9 cellular contexts compared by ENCODE assay signal in genomic region chr1:201720522-201720844, GRCh38.
A peak's percentile ranks its signal among the peaks of the same experiment; 100 is the strongest.
DNase-seq lines count a peak whose midpoint lies in the region; ATAC-seq and TF ChIP-seq lines count a peak whose summit lies in the region.
"Had no signal": no experiment of that assay in that cellular context is flagged by ENCODE, and none has a peak within 500 bp of the region (broad histone marks: within the 10 kb centered on the region; RNA-seq: fewer than 3 reads in every experiment).

No MANE protein-coding gene starts in this region.

- no peak overlapping the region for H2BK20ac ChIP-seq in H9 (ENCODE audit: low read depth, low read length, poor library complexity, severe bottlenecking)

- H4K20me1 ChIP-seq in H9 (ENCODE audit: control insufficient read depth, insufficient read depth, insufficient read length), result peaks cover 5% of the 10 kb centered on the region

- H2AK5ac ChIP-seq in H9 (ENCODE audit: insufficient read length, low read length), result no peak overlapping the region

- no peak overlapping the region for H3K27ac ChIP-seq in H9 (ENCODE audit: insufficient read length, low read depth, low read length)

- H4K91ac ChIP-seq in H9 (ENCODE audit: insufficient read length, low read depth, low read length), result no peak overlapping the region

- H2BK15ac ChIP-seq in H9 (ENCODE audit: low read depth, low read length), result no peak overlapping the region

- no peaks in the 10 kb centered on the region for H3K9me3 Mint-ChIP-seq in H9
- no peaks in the 10 kb centered on the region for H3K9me3 Mint-ChIP-seq in chondrocyte (ENCODE audit: low read depth)
- no peaks in the 10 kb centered on the region for H3K9me3 Mint-ChIP-seq in mesothelial cell of epicardium
- H3K9me3 Mint-ChIP-seq in stimulated activated memory B cell treated with anti-CD40 and anti-IgM and Interleukin-4, amounts not matched to agents 10 μg/mL and 1 μg/mL and 100 μg/mL, for 72 hours, result no peaks in the 10 kb centered on the region

- no peak for TF ChIP-seq CTCF in H9 (conservative IDR thresholded peaks at IDR 0.05)
- no peak for TF ChIP-seq CTCF in chondrocyte (IDR thresholded peaks at IDR 0.05)
- TF ChIP-seq CTCF in mesothelial cell of epicardium (IDR thresholded peaks at IDR 0.05; ENCODE audit: unreplicated experiment), result no peak

- H3K4ac ChIP-seq in H9 (ENCODE audit: low read depth, low read length), result no peak overlapping the region

- no peaks in the 10 kb centered on the region for H3K79me1 ChIP-seq in H9 (ENCODE audit: insufficient read depth, low read depth, low read length, poor library complexity, severe bottlenecking)

- H3K4me1 Mint-ChIP-seq in H9 (peaks cover 37 to 45% of the 10 kb centered on the region in 2 experiments), chondrocyte (ENCODE audit: low read depth) (peaks cover 80% of the 10 kb centered on the region), mesothelial cell of epicardium (peaks cover 45% of the 10 kb centered on the region)
- peaks cover 36% of the 10 kb centered on the region for H3K4me1 Mint-ChIP-seq in stimulated activated memory B cell treated with anti-CD40 and anti-IgM and Interleukin-4, amounts not matched to agents 10 μg/mL and 1 μg/mL and 100 μg/mL, for 72 hours

- H3K9ac ChIP-seq in H9 (ENCODE audit: extremely low read depth, insufficient read length, low read length), result no peak overlapping the region

- H3K27me3 Mint-ChIP-seq in H9 (ENCODE audit: low read depth), result peaks cover 3% of the 10 kb centered on the region; the same call in 1 of the 2 replicates
- no peaks in the 10 kb centered on the region for H3K27me3 Mint-ChIP-seq in chondrocyte (ENCODE audit: low read depth)
- H3K27me3 Mint-ChIP-seq in mesothelial cell of epicardium (ENCODE audit: low read depth), result no peaks in the 10 kb centered on the region
- peaks cover 26% of the 10 kb centered on the region for H3K27me3 Mint-ChIP-seq in stimulated activated memory B cell treated with anti-CD40 and anti-IgM and Interleukin-4, amounts not matched to agents 10 μg/mL and 1 μg/mL and 100 μg/mL, for 72 hours

- no peak overlapping the region for H3K4me3 Mint-ChIP-seq in H9
- no peak overlapping the region for H3K4me3 Mint-ChIP-seq in chondrocyte (ENCODE audit: unreplicated experiment)
- H3K4me3 Mint-ChIP-seq in mesothelial cell of epicardium, result no peak overlapping the region
- H3K4me3 Mint-ChIP-seq in stimulated activated memory B cell treated with anti-CD40 and anti-IgM and Interleukin-4, amounts not matched to agents 10 μg/mL and 1 μg/mL and 100 μg/mL, for 72 hours, result no peak overlapping the region

- H3K23ac ChIP-seq in H9 (ENCODE audit: insufficient read length, low read depth, low read length), result no peak overlapping the region

- H3K18ac ChIP-seq in H9 (ENCODE audit: insufficient read length, low read depth, low read length), result no peak overlapping the region

- H3K4me2 ChIP-seq in H9 (ENCODE audit: insufficient read depth, insufficient read length, low read length), result no peak overlapping the region

- H3K79me2 ChIP-seq in H9 (ENCODE audit: insufficient read depth, low read length), result no peaks in the 10 kb centered on the region

- H3K27ac Mint-ChIP-seq in H9 (peak overlapping the region; percentile 74 to 95 (median 94); a peak in 4 of 7 replicates), chondrocyte (ENCODE audit: unreplicated experiment) (peak overlapping the region; percentile 94), mesothelial cell of epicardium (peak overlapping the region; percentile 75)
- H3K27ac Mint-ChIP-seq in stimulated activated memory B cell treated with anti-CD40 and anti-IgM and Interleukin-4, amounts not matched to agents 10 μg/mL and 1 μg/mL and 100 μg/mL, for 72 hours, result peak overlapping the region; percentile 49

- no peaks in the 10 kb centered on the region for H3K9me3 ChIP-seq in H9 (ENCODE audit: control insufficient read depth, low read depth, low read length)

- no peak overlapping the region for H3T11ph ChIP-seq in H9 (ENCODE audit: low read length)

- DNase-seq in H9 (no peak), chondrocyte (ENCODE audit: low spot score) (no peak), mesothelial cell of epicardium (ENCODE audit: low spot score in 2 of 2, unreplicated experiment in 2 of 2) (no peak), kidney tubule cell (ENCODE audit: low spot score) (no peak), putamen (ENCODE audit: low spot score) (no peak), SW480 (ENCODE audit: low spot score) (no peak)
- DNase-seq: small intestine had no signal

- no peak overlapping the region for H2BK12ac ChIP-seq in H9 (ENCODE audit: insufficient read length, low read depth, low read length)

- WGBS in H9 (ENCODE audit: extremely low coverage, insufficient read length, low lambda C conversion rate), result no CpG with 5 or more reads among the region's 3 CpGs

- H3K23me2 ChIP-seq in H9 (ENCODE audit: insufficient read length, low read depth, low read length, poor library complexity, severe bottlenecking), result no peaks in the 10 kb centered on the region

- H2BK120ac ChIP-seq in H9 (ENCODE audit: low read depth, low read length, poor library complexity, severe bottlenecking), result no peak overlapping the region

- no peak overlapping the region for H4K5ac ChIP-seq in H9 (ENCODE audit: insufficient read length, low read depth, low read length)

- H3K14ac ChIP-seq in H9 (ENCODE audit: insufficient read depth, low read length), result no peak overlapping the region

- no peak overlapping the region for H2AFZ ChIP-seq in H9 (ENCODE audit: low read length)

- no peak overlapping the region for H4K8ac ChIP-seq in H9 (replicated peaks; ENCODE audit: insufficient read length, low read depth, low read length)

- H2BK5ac ChIP-seq in H9 (ENCODE audit: insufficient read length, low read length), result no peak overlapping the region

- ATAC-seq in stimulated activated memory B cell treated with anti-CD40 and anti-IgM and Interleukin-4, amounts not matched to agents 10 μg/mL and 1 μg/mL and 100 μg/mL, for 72 hours, result no peak
- no peak for ATAC-seq in HG03565 (IDR thresholded peaks at IDR 0.05; ENCODE audit: unreplicated experiment)

- H3K4me1 ChIP-seq in H9 (ENCODE audit: insufficient read depth, low read length), result no peaks in the 10 kb centered on the region

- no peaks in the 10 kb centered on the region for H3K27me3 ChIP-seq in H9 (ENCODE audit: insufficient read depth, low read length)

- no peak overlapping the region for H3K56ac ChIP-seq in H9 (ENCODE audit: insufficient read length, low read depth, low read length)

- H3K36me3 Mint-ChIP-seq in H9 (ENCODE audit: insufficient read depth in 1 of 3, low read depth in 3 of 3) (peaks cover 0 to 11% (median 9%) of the 10 kb centered on the region in 3 experiments; a peak in 2 of 7 replicates), chondrocyte (ENCODE audit: low read depth) (peaks cover 20% of the 10 kb centered on the region), mesothelial cell of epicardium (peaks cover 13% of the 10 kb centered on the region)
- H3K36me3 Mint-ChIP-seq in stimulated activated memory B cell treated with anti-CD40 and anti-IgM and Interleukin-4, amounts not matched to agents 10 μg/mL and 1 μg/mL and 100 μg/mL, for 72 hours, result no peaks in the 10 kb centered on the region
